Comparison of ENCODE assay signal across 1 cellular context in the genomic region with DNA sequence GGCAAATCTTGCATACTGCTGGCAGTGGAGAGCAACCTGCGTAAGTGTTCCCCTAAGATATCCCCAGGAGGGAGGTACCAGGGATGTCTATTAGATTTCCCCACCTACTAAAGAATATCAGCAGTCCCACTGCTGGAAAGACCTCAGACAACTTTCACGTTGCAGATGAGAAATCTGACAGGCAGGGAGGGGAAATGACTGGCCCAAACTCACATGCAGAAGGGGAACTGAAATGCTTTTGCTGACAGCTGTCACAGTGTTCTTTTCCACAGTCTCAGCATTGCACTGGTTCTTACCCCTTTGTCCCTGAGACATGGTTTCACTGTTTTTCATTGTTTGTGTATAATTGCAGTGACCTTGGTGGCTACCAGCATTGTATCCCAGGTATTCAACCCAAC.
TF ChIP-seq lines count a peak whose summit lies in the region.

No MANE protein-coding gene starts in this region.

TF ChIP-seq in HepG2, 621 proteins besides CTCF, POLR2A, EP300 and RAD21 (continued from another document):
- TF ChIP-seq, protein P1, sequence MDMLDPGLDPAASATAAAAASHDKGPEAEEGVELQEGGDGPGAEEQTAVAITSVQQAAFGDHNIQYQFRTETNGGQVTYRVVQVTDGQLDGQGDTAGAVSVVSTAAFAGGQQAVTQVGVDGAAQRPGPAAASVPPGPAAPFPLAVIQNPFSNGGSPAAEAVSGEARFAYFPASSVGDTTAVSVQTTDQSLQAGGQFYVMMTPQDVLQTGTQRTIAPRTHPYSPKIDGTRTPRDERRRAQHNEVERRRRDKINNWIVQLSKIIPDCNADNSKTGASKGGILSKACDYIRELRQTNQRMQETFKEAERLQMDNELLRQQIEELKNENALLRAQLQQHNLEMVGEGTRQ (IDR thresholded peaks at IDR 0.05; ENCODE audit: low read depth, low read length), result no peak
- TF ChIP-seq, protein P1 (CRISPR knock-in tag; IDR thresholded peaks at IDR 0.05; ENCODE audit: borderline replicate concordance), result no peak
- no peak for TF ChIP-seq SOX6 (IDR thresholded peaks at IDR 0.05)
- peak; percentile 27; the same call in 1 of the 2 replicates for TF ChIP-seq SOX6 (CRISPR knock-in tag; IDR thresholded peaks at IDR 0.05)
- TF ChIP-seq ZNF446 (CRISPR knock-in tag; IDR thresholded peaks at IDR 0.05), result no peak
- TF ChIP-seq SOX13 (IDR thresholded peaks at IDR 0.05), result no peak
- TF ChIP-seq SOX13 (CRISPR knock-in tag; conservative IDR thresholded peaks at IDR 0.05 in 1 of 2, IDR thresholded peaks at IDR 0.05 in 1 of 2), result peak in 1 of 2 experiments; percentile 74; a peak in 2 of 4 replicates
- TF ChIP-seq ZNF564 (CRISPR knock-in tag; IDR thresholded peaks at IDR 0.05), result no peak
